In the genomic region with DNA sequence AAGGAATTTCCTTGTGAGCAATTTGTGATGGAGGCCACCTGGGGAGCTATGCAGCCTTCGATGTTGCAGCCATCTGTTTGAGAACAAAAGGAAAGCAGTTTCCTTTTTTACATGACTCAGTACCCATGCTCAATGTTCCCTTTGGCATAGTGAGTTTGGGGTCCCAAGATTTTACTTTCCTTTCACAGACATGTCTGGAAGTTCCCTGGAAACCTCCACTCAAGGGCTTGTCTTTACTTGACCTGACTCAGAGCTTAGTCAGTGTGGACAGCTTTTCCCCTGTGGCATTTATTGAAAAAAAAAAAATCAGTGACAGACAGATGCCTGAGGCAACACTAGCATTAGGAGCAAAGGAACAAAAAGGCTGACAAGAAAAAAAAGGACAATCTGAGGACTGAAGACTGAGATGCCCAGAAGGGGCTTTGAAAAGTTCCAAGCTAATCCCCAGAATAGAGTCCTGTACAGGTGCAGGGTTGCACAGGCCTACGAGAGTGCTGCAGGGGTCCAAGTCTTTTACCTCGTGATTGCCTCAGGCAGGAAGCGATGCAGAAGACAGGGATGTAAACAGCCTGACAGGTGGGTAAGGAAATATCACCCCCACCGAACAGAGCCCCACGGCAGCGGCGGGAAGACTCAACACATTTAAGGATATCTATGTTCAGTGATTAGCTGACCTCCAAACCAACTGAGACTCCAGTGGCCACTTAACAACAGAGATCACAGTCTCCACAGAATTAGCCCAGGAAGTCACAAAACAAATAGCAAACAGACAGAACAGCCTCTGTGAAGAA, we compare ENCODE assay signal across 16 cellular contexts.
DNase-seq lines count a peak whose midpoint lies in the region; ATAC-seq and TF ChIP-seq lines count a peak whose summit lies in the region.
"Had no signal": no experiment of that assay in that cellular context is flagged by ENCODE, and none has a peak within 500 bp of the region (broad histone marks: within the 10 kb centered on the region; RNA-seq: fewer than 3 reads in every experiment).

No MANE protein-coding gene starts in this region.

- no peak overlapping the region for H3K27ac Mint-ChIP-seq in MCF 10A (ENCODE audit: low read depth, unreplicated experiment)
- peak overlapping the region; percentile 36 for H3K27ac Mint-ChIP-seq in glutamatergic neuron (ENCODE audit: unreplicated experiment)

- H3K4me3 Mint-ChIP-seq in MCF 10A (ENCODE audit: unreplicated experiment) (no peak overlapping the region), glutamatergic neuron (ENCODE audit: unreplicated experiment) (no peak overlapping the region)

- intact Hi-C loops in MCF 10A (cut with micrococcal nuclease) (no loop called here), breast epithelium (cut with DNase I; ENCODE audit: low total_unique reads) (no loop called here)

- H3K9me3 ChIP-seq in breast epithelium (no peaks in the 10 kb centered on the region), RWPE2 (ENCODE audit: severe bottlenecking) (no peaks in the 10 kb centered on the region)
- H3K9me3 ChIP-seq: BLaER1 treated with 17β-estradiol and CSF1 and Interleukin-3, amounts not matched to agents 10 nM and 100 nM had no signal

- CTCF ChIA-PET in MCF 10A (lab: Yijun Ruan, JAX), result interaction anchor here (0.6 to 1.0 kb wide), 3 partner anchors 13 to 450 kb away, joined by 3 to 4 read pairs (median 3); no protein-coding TSS in a partner anchor

- no peaks in the 10 kb centered on the region for H3K9me3 Mint-ChIP-seq in MCF 10A (ENCODE audit: unreplicated experiment)
- no peaks in the 10 kb centered on the region for H3K9me3 Mint-ChIP-seq in glutamatergic neuron (ENCODE audit: unreplicated experiment)

- H3K4me1 Mint-ChIP-seq in MCF 10A (ENCODE audit: insufficient read depth, unreplicated experiment) (peaks cover 26% of the 10 kb centered on the region), glutamatergic neuron (ENCODE audit: low read depth, unreplicated experiment) (peaks cover 5% of the 10 kb centered on the region)

- ATAC-seq in RWPE2 (ENCODE audit: low read depth), result peak; percentile 41; the same call in 2 of the 3 replicates
- ATAC-seq in GM21825 (IDR thresholded peaks at IDR 0.05; ENCODE audit: unreplicated experiment), result no peak
- no peak for ATAC-seq in HG03280 (IDR thresholded peaks at IDR 0.05; ENCODE audit: unreplicated experiment)

- no peaks in the 10 kb centered on the region for H3K36me3 ChIP-seq in breast epithelium
- no peaks in the 10 kb centered on the region for H3K36me3 ChIP-seq in RWPE2 (ENCODE audit: low read depth)
- H3K36me3 ChIP-seq: BLaER1 treated with 17β-estradiol and CSF1 and Interleukin-3, amounts not matched to agents 10 nM and 100 nM had no signal

- H3K4me1 ChIP-seq in breast epithelium (no peaks in the 10 kb centered on the region), RWPE2 (ENCODE audit: insufficient read depth, poor library complexity, severe bottlenecking) (no peaks in the 10 kb centered on the region)
- H3K4me1 ChIP-seq: BLaER1 treated with 17β-estradiol and CSF1 and Interleukin-3, amounts not matched to agents 10 nM and 100 nM had no signal

- H3K4me3 ChIP-seq in breast epithelium, result no peak overlapping the region
- no peak overlapping the region for H3K4me3 ChIP-seq in RWPE2 (ENCODE audit: severe bottlenecking)
- H3K4me3 ChIP-seq: BLaER1 treated with 17β-estradiol and CSF1 and Interleukin-3, amounts not matched to agents 10 nM and 100 nM; GM23248; SK-N-MC had no signal

- no peaks in the 10 kb centered on the region for H3K27me3 ChIP-seq in breast epithelium
- no peaks in the 10 kb centered on the region for H3K27me3 ChIP-seq in RWPE2 (ENCODE audit: insufficient read depth, poor library complexity, severe bottlenecking)
- H3K27me3 ChIP-seq: BLaER1 treated with 17β-estradiol and CSF1 and Interleukin-3, amounts not matched to agents 10 nM and 100 nM had no signal

- H3K27ac ChIP-seq in breast epithelium (no peak overlapping the region), RWPE2 (ENCODE audit: poor library complexity, severe bottlenecking) (no peak overlapping the region)
- H3K27ac ChIP-seq: BLaER1 treated with 17β-estradiol and CSF1 and Interleukin-3, amounts not matched to agents 10 nM and 100 nM; GM23248; SK-N-MC had no signal

- no peak for TF ChIP-seq CTCF in MCF 10A (IDR thresholded peaks at IDR 0.05; ENCODE audit: unreplicated experiment)
- TF ChIP-seq CTCF in breast epithelium (IDR thresholded peaks at IDR 0.05), result no peak
- no peak for TF ChIP-seq CTCF in RWPE2 (IDR thresholded peaks at IDR 0.05; ENCODE audit: poor library complexity, severe bottlenecking)
- TF ChIP-seq CTCF in glutamatergic neuron (IDR thresholded peaks at IDR 0.05; ENCODE audit: partially characterized antibody, unreplicated experiment), result no peak

- POLR2A ChIA-PET in MCF 10A (lab: Yijun Ruan, JAX), result interaction anchor here (0.9 to 1.4 kb wide), 8 partner anchors 8 to 191 kb away, joined by 3 to 6 read pairs (median 3); no protein-coding TSS in a partner anchor

- no peaks in the 10 kb centered on the region for H3K36me3 Mint-ChIP-seq in MCF 10A (ENCODE audit: insufficient read depth, unreplicated experiment)
- H3K36me3 Mint-ChIP-seq in glutamatergic neuron (ENCODE audit: unreplicated experiment), result no peaks in the 10 kb centered on the region

- TF ChIP-seq POLR2A in breast epithelium (IDR thresholded peaks at IDR 0.05), result no peak

- DNase-seq in MCF 10A (ENCODE audit: unreplicated experiment), result peak; percentile 37
- DNase-seq in breast epithelium (ENCODE audit: low spot score in 2 of 2), result no peak
- DNase-seq in RWPE2 (ENCODE audit: low spot score), result no peak
- DNase-seq in glutamatergic neuron, result no peak
- DNase-seq in ureter (ENCODE audit: low spot score), result peak; percentile 29
- no peak for DNase-seq in activated T-cell treated with anti-CD3 and anti-CD28 coated beads, Interleukin-2, amount 50 U/mL, for 48 hours
- DNase-seq: 8988T, DMS 273 treated with DMSO at 0.1 percent for 48 hours, EL, GM23248, NCI-H1092, NCI-H510A had no signal

- H3K27me3 Mint-ChIP-seq in MCF 10A (ENCODE audit: insufficient read depth, unreplicated experiment) (peaks cover 8% of the 10 kb centered on the region), glutamatergic neuron (ENCODE audit: unreplicated experiment) (no peaks in the 10 kb centered on the region)

- BruUV-seq in MCF 10A (replicated peaks; lab: Mats Ljungman, UMichigan), result no TSS peak

Comparison
In these comparisons a context has a peak if more than half of its experiments do, and no peak if none do; other contexts are left out.
1. DNase-seq: peak in MCF 10A (single experiment) and ureter (single experiment); none in breast epithelium (0 of 2), RWPE2 (single experiment), glutamatergic neuron (single experiment) and activated T-cell treated with anti-CD3 and anti-CD28 coated beads, Interleukin-2, amount 50 U/mL, for 48 hours (0 of 2).